ENCODE assay signal across 8 cellular contexts in the genomic region with DNA sequence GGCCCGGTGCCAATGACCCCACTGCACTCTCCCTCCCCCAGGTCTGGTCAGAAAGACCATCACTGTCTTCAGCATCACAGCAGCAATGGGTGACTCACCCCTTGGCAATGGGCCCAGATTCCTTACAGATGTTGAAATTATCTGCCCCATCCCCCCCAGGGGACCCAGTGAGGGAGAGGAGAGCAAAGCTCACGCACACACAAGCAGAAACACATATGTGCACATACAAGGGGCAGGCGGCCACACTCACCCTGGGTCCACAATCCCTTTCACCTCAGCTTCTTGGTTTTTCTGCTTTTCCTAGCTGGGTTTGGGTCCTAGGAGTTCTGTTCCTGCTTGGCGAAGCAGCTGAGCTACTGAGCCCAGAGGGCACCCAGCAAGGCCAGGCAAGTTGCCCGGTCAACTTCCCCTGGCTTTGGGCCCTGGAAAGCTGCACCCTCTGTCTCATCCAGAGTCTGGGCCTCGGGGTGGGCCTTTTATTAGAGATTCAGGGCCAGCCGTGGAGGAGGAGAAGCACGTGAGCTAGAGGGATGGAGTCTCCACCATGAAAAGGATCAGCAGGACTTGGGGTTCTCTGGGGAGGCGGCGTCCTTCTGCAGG. TPM values are rescaled to one million over a fixed set of nuclear protein-coding genes. Genes with fewer than 3 reads are reported as not detected.
DNase-seq lines count a peak whose midpoint lies in the region; ATAC-seq and TF ChIP-seq lines count a peak whose summit lies in the region.

No MANE protein-coding gene starts in this region.

- POLR2A ChIA-PET in AG04449 (lab: Yijun Ruan, JAX), result interaction anchor here (0.9 to 5.7 kb wide), 7 partner anchors 11 to 97 kb away, joined by 3 to 101 read pairs (median 4); a partner anchor contains a TSS

- H3K4me3 ChIP-seq in AG04449 (ENCODE audit: low read depth, low read length) (peak overlapping the region; percentile 80), dorsolateral prefrontal cortex (peak overlapping the region in 33 of 59 donors; percentile 1 to 55 (median 22))

- CTCF ChIA-PET in AG04449 (lab: Yijun Ruan, JAX), result interaction anchor here (0.7 to 6.9 kb wide), 14 partner anchors 8 to 372 kb away, joined by 3 to 117 read pairs (median 4); no protein-coding TSS in a partner anchor

- no peak for TF ChIP-seq CTCF in AG04449 (IDR thresholded peaks at IDR 0.05; ENCODE audit: insufficient read depth, low read length, missing control alignments)
- TF ChIP-seq CTCF in dorsolateral prefrontal cortex (IDR thresholded peaks at IDR 0.05 in 54 of 56, conservative IDR thresholded peaks at IDR 0.05 in 2 of 56; ENCODE audit: low read depth in 1 of 56, partially characterized antibody in 56 of 56), result peak in 6 of 56 donors; percentile 5 to 28 (median 12)

- no peaks in the 10 kb centered on the region for H3K27me3 ChIP-seq in dorsolateral prefrontal cortex

- intact Hi-C loops in dorsolateral prefrontal cortex (cut with DNase I), result no loop called here

- DNase-seq in AG04449 (ENCODE audit: low read depth, low spot score) (peak; percentile 76), GOT3 (lab: John Stamatoyannopoulos, UW) (peak; percentile 71), RPMI7951 (ENCODE audit: low read depth) (peak; percentile 99), dorsolateral prefrontal cortex (peak in 9 of 10 donors; percentile 83 to 96 (median 91)), lung microvascular endothelial cell (ENCODE audit: low read depth in 2 of 2) (peak; percentile 80 to 85), superior temporal gyrus (ENCODE audit: extremely low spot score) (peak; percentile 96)

- peak overlapping the region; percentile 47 to 97 (median 90) for H3K27ac ChIP-seq in dorsolateral prefrontal cortex

- ATAC-seq in GM21825 (IDR thresholded peaks at IDR 0.05; ENCODE audit: unreplicated experiment) (no peak), GM21360 (IDR thresholded peaks at IDR 0.05; ENCODE audit: unreplicated experiment) (no peak)

RNA-seq across cellular contexts. Expression of a gene that starts 2.6 kb away (rescaled TPM):
- total RNA-seq in RPMI7951 (2014; rRNA removed; shearing (Covaris generic)), result 6.9 and 7.1 TPM in 2 replicates
- total RNA-seq in dorsolateral prefrontal cortex, result 100 to 1,000 TPM in 60 of 120 experiments, 10 to 100 TPM in 60; 24.6 to 285 (median 97.8) TPM
- 0.44 and 0.79 TPM in 2 replicates for total RNA-seq in lung microvascular endothelial cell

RNA-seq across cellular contexts. Expression of a gene that starts 56.6 kb away (rescaled TPM):
- 114 and 146 TPM in 2 replicates for total RNA-seq in RPMI7951 (2014; rRNA removed; shearing (Covaris generic))
- total RNA-seq in dorsolateral prefrontal cortex (10 to 100 TPM; 41.8 to 80.3 (median 60.8) TPM), lung microvascular endothelial cell (97.9 and 132 TPM in 2 replicates)
